Comparison of ENCODE assay signal across 2 cellular contexts in genomic region chr9:80619356-80619755, GRCh38.
TF ChIP-seq lines count a peak whose summit lies in the region.

No MANE protein-coding gene starts in this region.

TF ChIP-seq in IMR-90, 13 proteins besides CTCF, POLR2A, EP300 and RAD21:
- TF ChIP-seq ELK1 (IDR thresholded peaks at IDR 0.05; ENCODE audit: borderline replicate concordance, low read depth, low read length): no peak

TF ChIP-seq in WTC11, 78 proteins besides CTCF, POLR2A, EP300 and RAD21 (continued from another document):
- TF ChIP-seq, protein P1, sequence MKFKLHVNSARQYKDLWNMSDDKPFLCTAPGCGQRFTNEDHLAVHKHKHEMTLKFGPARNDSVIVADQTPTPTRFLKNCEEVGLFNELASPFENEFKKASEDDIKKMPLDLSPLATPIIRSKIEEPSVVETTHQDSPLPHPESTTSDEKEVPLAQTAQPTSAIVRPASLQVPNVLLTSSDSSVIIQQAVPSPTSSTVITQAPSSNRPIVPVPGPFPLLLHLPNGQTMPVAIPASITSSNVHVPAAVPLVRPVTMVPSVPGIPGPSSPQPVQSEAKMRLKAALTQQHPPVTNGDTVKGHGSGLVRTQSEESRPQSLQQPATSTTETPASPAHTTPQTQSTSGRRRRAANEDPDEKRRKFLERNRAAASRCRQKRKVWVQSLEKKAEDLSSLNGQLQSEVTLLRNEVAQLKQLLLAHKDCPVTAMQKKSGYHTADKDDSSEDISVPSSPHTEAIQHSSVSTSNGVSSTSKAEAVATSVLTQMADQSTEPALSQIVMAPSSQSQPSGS (CRISPR knock-in tag; IDR thresholded peaks at IDR 0.05; ENCODE audit: borderline replicate concordance, low read depth): no peak
- TF ChIP-seq NFE2L1 (CRISPR knock-in tag; IDR thresholded peaks at IDR 0.05): no peak
- TF ChIP-seq, protein P2, sequence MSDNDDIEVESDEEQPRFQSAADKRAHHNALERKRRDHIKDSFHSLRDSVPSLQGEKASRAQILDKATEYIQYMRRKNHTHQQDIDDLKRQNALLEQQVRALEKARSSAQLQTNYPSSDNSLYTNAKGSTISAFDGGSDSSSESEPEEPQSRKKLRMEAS (CRISPR knock-in tag; IDR thresholded peaks at IDR 0.05): no peak
- TF ChIP-seq, protein P3, sequence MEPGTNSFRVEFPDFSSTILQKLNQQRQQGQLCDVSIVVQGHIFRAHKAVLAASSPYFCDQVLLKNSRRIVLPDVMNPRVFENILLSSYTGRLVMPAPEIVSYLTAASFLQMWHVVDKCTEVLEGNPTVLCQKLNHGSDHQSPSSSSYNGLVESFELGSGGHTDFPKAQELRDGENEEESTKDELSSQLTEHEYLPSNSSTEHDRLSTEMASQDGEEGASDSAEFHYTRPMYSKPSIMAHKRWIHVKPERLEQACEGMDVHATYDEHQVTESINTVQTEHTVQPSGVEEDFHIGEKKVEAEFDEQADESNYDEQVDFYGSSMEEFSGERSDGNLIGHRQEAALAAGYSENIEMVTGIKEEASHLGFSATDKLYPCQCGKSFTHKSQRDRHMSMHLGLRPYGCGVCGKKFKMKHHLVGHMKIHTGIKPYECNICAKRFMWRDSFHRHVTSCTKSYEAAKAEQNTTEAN (CRISPR knock-in tag; IDR thresholded peaks at IDR 0.05): no peak
- TF ChIP-seq, protein P4, sequence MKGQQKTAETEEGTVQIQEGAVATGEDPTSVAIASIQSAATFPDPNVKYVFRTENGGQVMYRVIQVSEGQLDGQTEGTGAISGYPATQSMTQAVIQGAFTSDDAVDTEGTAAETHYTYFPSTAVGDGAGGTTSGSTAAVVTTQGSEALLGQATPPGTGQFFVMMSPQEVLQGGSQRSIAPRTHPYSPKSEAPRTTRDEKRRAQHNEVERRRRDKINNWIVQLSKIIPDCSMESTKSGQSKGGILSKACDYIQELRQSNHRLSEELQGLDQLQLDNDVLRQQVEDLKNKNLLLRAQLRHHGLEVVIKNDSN (CRISPR knock-in tag; IDR thresholded peaks at IDR 0.05): no peak
- TF ChIP-seq EMX1 (CRISPR knock-in tag; IDR thresholded peaks at IDR 0.05): no peak
- TF ChIP-seq, protein P5, sequence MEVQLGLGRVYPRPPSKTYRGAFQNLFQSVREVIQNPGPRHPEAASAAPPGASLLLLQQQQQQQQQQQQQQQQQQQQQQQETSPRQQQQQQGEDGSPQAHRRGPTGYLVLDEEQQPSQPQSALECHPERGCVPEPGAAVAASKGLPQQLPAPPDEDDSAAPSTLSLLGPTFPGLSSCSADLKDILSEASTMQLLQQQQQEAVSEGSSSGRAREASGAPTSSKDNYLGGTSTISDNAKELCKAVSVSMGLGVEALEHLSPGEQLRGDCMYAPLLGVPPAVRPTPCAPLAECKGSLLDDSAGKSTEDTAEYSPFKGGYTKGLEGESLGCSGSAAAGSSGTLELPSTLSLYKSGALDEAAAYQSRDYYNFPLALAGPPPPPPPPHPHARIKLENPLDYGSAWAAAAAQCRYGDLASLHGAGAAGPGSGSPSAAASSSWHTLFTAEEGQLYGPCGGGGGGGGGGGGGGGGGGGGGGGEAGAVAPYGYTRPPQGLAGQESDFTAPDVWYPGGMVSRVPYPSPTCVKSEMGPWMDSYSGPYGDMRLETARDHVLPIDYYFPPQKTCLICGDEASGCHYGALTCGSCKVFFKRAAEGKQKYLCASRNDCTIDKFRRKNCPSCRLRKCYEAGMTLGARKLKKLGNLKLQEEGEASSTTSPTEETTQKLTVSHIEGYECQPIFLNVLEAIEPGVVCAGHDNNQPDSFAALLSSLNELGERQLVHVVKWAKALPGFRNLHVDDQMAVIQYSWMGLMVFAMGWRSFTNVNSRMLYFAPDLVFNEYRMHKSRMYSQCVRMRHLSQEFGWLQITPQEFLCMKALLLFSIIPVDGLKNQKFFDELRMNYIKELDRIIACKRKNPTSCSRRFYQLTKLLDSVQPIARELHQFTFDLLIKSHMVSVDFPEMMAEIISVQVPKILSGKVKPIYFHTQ (CRISPR knock-in tag; IDR thresholded peaks at IDR 0.05): no peak
- TF ChIP-seq, protein P6, sequence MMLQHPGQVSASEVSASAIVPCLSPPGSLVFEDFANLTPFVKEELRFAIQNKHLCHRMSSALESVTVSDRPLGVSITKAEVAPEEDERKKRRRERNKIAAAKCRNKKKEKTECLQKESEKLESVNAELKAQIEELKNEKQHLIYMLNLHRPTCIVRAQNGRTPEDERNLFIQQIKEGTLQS (CRISPR knock-in tag; conservative IDR thresholded peaks at IDR 0.05): no peak
- TF ChIP-seq, protein P7, sequence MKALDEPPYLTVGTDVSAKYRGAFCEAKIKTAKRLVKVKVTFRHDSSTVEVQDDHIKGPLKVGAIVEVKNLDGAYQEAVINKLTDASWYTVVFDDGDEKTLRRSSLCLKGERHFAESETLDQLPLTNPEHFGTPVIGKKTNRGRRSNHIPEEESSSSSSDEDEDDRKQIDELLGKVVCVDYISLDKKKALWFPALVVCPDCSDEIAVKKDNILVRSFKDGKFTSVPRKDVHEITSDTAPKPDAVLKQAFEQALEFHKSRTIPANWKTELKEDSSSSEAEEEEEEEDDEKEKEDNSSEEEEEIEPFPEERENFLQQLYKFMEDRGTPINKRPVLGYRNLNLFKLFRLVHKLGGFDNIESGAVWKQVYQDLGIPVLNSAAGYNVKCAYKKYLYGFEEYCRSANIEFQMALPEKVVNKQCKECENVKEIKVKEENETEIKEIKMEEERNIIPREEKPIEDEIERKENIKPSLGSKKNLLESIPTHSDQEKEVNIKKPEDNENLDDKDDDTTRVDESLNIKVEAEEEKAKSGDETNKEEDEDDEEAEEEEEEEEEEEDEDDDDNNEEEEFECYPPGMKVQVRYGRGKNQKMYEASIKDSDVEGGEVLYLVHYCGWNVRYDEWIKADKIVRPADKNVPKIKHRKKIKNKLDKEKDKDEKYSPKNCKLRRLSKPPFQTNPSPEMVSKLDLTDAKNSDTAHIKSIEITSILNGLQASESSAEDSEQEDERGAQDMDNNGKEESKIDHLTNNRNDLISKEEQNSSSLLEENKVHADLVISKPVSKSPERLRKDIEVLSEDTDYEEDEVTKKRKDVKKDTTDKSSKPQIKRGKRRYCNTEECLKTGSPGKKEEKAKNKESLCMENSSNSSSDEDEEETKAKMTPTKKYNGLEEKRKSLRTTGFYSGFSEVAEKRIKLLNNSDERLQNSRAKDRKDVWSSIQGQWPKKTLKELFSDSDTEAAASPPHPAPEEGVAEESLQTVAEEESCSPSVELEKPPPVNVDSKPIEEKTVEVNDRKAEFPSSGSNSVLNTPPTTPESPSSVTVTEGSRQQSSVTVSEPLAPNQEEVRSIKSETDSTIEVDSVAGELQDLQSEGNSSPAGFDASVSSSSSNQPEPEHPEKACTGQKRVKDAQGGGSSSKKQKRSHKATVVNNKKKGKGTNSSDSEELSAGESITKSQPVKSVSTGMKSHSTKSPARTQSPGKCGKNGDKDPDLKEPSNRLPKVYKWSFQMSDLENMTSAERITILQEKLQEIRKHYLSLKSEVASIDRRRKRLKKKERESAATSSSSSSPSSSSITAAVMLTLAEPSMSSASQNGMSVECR (CRISPR knock-in tag; IDR thresholded peaks at IDR 0.05; ENCODE audit: borderline replicate concordance): no peak
- TF ChIP-seq JAZF1 (CRISPR knock-in tag; IDR thresholded peaks at IDR 0.05): no peak
- no peak for TF ChIP-seq ATF1 (CRISPR knock-in tag; IDR thresholded peaks at IDR 0.05)
